1 cellular context compared by ENCODE assay signal in genomic region chr3:127455541-127456450, GRCh38.
TF ChIP-seq lines count a peak whose summit lies in the region.

No MANE protein-coding gene starts in this region.

TF ChIP-seq in WTC11, 78 proteins besides CTCF, POLR2A, EP300 and RAD21 (continued from another document):
- TF ChIP-seq ARID4B (CRISPR knock-in tag; IDR thresholded peaks at IDR 0.05; ENCODE audit: borderline replicate concordance) (0 out of 2 replicates have a peak, but pooled peaks have one; percentile 60), MYBL2 (CRISPR knock-in tag; IDR thresholded peaks at IDR 0.05) (0 out of 2 replicates have a peak, but pooled peaks have one; percentile 63), USF2 (CRISPR knock-in tag; IDR thresholded peaks at IDR 0.05) (0 out of 2 replicates have a peak, but pooled peaks have one; percentile 24), NFE2L1 (CRISPR knock-in tag; IDR thresholded peaks at IDR 0.05) (peak; percentile 74; the same call in 1 of the 2 replicates), ZNF121 (CRISPR knock-in tag; IDR thresholded peaks at IDR 0.05) (peak; percentile 88), ZNF512 (CRISPR knock-in tag; IDR thresholded peaks at IDR 0.05; ENCODE audit: borderline replicate concordance) (no peak), TEAD1 (CRISPR knock-in tag; IDR thresholded peaks at IDR 0.05) (peak; percentile 73; the same call in 1 of the 2 replicates), ZBTB21 (CRISPR knock-in tag; IDR thresholded peaks at IDR 0.05; ENCODE audit: borderline replicate concordance) (0 out of 2 replicates have a peak, but pooled peaks have one; percentile 63), ZNF232 (CRISPR knock-in tag; IDR thresholded peaks at IDR 0.05) (no peak), MLX (CRISPR knock-in tag; IDR thresholded peaks at IDR 0.05) (peak; percentile 51; the same call in 1 of the 2 replicates), ZSCAN18 (CRISPR knock-in tag; IDR thresholded peaks at IDR 0.05) (no peak), ZNF423 (CRISPR knock-in tag; IDR thresholded peaks at IDR 0.05) (peak; percentile 7; the same call in 1 of the 2 replicates), SP1 (CRISPR knock-in tag; conservative IDR thresholded peaks at IDR 0.05) (peak; percentile 82), ZNF317 (CRISPR knock-in tag; IDR thresholded peaks at IDR 0.05; ENCODE audit: borderline replicate concordance, low read depth) (peak; percentile 13; the same call in 1 of the 2 replicates), FOXP1 (CRISPR knock-in tag; IDR thresholded peaks at IDR 0.05; ENCODE audit: borderline replicate concordance) (peak; percentile 70; the same call in 1 of the 2 replicates), E2F5 (CRISPR knock-in tag; IDR thresholded peaks at IDR 0.05) (peak; percentile 79; the same call in 1 of the 2 replicates), ZNF263 (CRISPR knock-in tag; IDR thresholded peaks at IDR 0.05; ENCODE audit: low read depth) (0 out of 2 replicates have a peak, but pooled peaks have one; percentile 50)
